23 cellular contexts compared by ENCODE assay signal in the genomic region with DNA sequence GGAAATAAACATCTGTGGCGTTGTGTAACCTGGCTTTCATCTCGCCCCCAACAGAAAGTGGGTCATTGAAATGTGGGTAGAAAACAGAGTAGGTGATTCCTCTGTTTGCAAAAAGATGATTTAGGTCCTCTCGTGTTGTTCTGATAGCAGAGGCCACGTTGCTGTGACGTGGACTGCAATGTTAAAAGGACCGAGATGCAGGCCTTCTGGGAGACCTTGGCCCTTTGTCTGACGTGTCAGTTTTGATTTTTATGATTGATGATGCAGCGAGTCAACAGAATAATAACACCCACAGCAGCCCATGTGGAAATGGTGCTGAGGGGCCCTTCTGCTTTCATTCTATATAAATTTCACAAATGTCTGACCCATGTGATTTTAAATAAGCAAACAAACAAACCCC.
"Had no signal": no experiment of that assay in that cellular context is flagged by ENCODE, and none has a peak within 500 bp of the region (broad histone marks: within the 10 kb centered on the region; RNA-seq: fewer than 3 reads in every experiment).

No MANE protein-coding gene starts in this region.

- H3K36me3 Mint-ChIP-seq: natural killer cell treated with Interleukin-12 subunit alpha and Interleukin-12 subunit beta and Interleukin-15 and Interleukin-18, amount 100 ng/mL, for 72 hours; neural progenitor cell; stimulated activated naive B cell treated with anti-CD40 and anti-IgM and Interleukin-4, amounts not matched to agents 10 μg/mL and 1 μg/mL and 100 μg/mL, for 72 hours had no signal

- H3K27ac ChIP-seq: epithelial cell of prostate, hepatocyte, neural progenitor cell, pancreas, testis, transverse colon had no signal

- H3K36me3 ChIP-seq: neural progenitor cell, pancreas, transverse colon had no signal

- H3K4me2 ChIP-seq: hepatocyte, neural progenitor cell had no signal

- H3K9me3 Mint-ChIP-seq: natural killer cell treated with Interleukin-12 subunit alpha and Interleukin-12 subunit beta and Interleukin-15 and Interleukin-18, amount 100 ng/mL, for 72 hours; neural progenitor cell; stimulated activated naive B cell treated with anti-CD40 and anti-IgM and Interleukin-4, amounts not matched to agents 10 μg/mL and 1 μg/mL and 100 μg/mL, for 72 hours; stimulated activated naive CD8-positive, alpha-beta T cell treated with anti-CD3 and anti-CD28 coated beads, Interleukin-15, amount 100 ng/mL, for 72 hours had no signal

- H3K9me3 ChIP-seq: pancreas, testis, transverse colon had no signal

- H3K4me1 Mint-ChIP-seq: stimulated activated naive B cell treated with anti-CD40 and anti-IgM and Interleukin-4, amounts not matched to agents 10 μg/mL and 1 μg/mL and 100 μg/mL, for 72 hours; stimulated activated naive CD8-positive, alpha-beta T cell treated with anti-CD3 and anti-CD28 coated beads, Interleukin-15, amount 100 ng/mL, for 72 hours had no signal

- FAIRE-seq: kidney, pancreas had no signal

- H3K27ac Mint-ChIP-seq: natural killer cell treated with Interleukin-12 subunit alpha and Interleukin-12 subunit beta and Interleukin-15 and Interleukin-18, amount 100 ng/mL, for 72 hours; neural progenitor cell; progenitor cell of endocrine pancreas; stimulated activated naive B cell treated with anti-CD40 and anti-IgM and Interleukin-4, amounts not matched to agents 10 μg/mL and 1 μg/mL and 100 μg/mL, for 72 hours; stimulated activated naive CD8-positive, alpha-beta T cell treated with anti-CD3 and anti-CD28 coated beads, Interleukin-15, amount 100 ng/mL, for 72 hours had no signal

- DNase-seq: effector memory CD4-positive, alpha-beta T cell; foreskin melanocyte; head of caudate nucleus; kidney; left colon; left ventricle myocardium superior; mesenchymal stem cell; midbrain; nucleus accumbens; pancreas; stimulated activated CD4-positive, alpha-beta T cell treated with anti-CD3 and anti-CD28 coated beads, Interleukin-2, amount 100 ng/mL, for 24 hours; stimulated activated CD4-positive, alpha-beta T cell treated with anti-CD3 and anti-CD28 coated beads, Interleukin-4, amount 100 ng/mL, for 4 hours; stimulated activated naive B cell treated with anti-CD40 and anti-IgM and Interleukin-4, amounts not matched to agents 10 μg/mL and 1 μg/mL and 100 μg/mL, for 72 hours; stimulated activated naive CD8-positive, alpha-beta T cell treated with anti-CD3 and anti-CD28 coated beads, Interleukin-15, amount 100 ng/mL, for 72 hours; testis; transverse colon had no signal

- H3K4me3 ChIP-seq: hepatocyte, lung, neural progenitor cell, pancreas, testis, transverse colon had no signal

- H3K9ac ChIP-seq: neural progenitor cell had no signal

- H2AFZ ChIP-seq: hepatocyte, neural progenitor cell had no signal

- H3K4me1 ChIP-seq: neural progenitor cell, pancreas, testis had no signal

- H3K4me3 Mint-ChIP-seq: natural killer cell treated with Interleukin-12 subunit alpha and Interleukin-12 subunit beta and Interleukin-15 and Interleukin-18, amount 100 ng/mL, for 72 hours; neural progenitor cell; stimulated activated naive B cell treated with anti-CD40 and anti-IgM and Interleukin-4, amounts not matched to agents 10 μg/mL and 1 μg/mL and 100 μg/mL, for 72 hours; stimulated activated naive CD8-positive, alpha-beta T cell treated with anti-CD3 and anti-CD28 coated beads, Interleukin-15, amount 100 ng/mL, for 72 hours had no signal

- H3K27me3 ChIP-seq: hepatocyte, neural progenitor cell, pancreas, testis, transverse colon had no signal

- ATAC-seq: left colon; left ventricle myocardium superior; natural killer cell treated with Interleukin-12 subunit alpha and Interleukin-12 subunit beta and Interleukin-15 and Interleukin-18, amount 100 ng/mL, for 72 hours; pancreas; sciatic nerve; stimulated activated naive B cell treated with anti-CD40 and anti-IgM and Interleukin-4, amounts not matched to agents 10 μg/mL and 1 μg/mL and 100 μg/mL, for 72 hours; stimulated activated naive CD8-positive, alpha-beta T cell treated with anti-CD3 and anti-CD28 coated beads, Interleukin-15, amount 100 ng/mL, for 72 hours had no signal

- H3K79me2 ChIP-seq: hepatocyte had no signal
